8 cellular contexts compared by ENCODE assay signal in the genomic region with DNA sequence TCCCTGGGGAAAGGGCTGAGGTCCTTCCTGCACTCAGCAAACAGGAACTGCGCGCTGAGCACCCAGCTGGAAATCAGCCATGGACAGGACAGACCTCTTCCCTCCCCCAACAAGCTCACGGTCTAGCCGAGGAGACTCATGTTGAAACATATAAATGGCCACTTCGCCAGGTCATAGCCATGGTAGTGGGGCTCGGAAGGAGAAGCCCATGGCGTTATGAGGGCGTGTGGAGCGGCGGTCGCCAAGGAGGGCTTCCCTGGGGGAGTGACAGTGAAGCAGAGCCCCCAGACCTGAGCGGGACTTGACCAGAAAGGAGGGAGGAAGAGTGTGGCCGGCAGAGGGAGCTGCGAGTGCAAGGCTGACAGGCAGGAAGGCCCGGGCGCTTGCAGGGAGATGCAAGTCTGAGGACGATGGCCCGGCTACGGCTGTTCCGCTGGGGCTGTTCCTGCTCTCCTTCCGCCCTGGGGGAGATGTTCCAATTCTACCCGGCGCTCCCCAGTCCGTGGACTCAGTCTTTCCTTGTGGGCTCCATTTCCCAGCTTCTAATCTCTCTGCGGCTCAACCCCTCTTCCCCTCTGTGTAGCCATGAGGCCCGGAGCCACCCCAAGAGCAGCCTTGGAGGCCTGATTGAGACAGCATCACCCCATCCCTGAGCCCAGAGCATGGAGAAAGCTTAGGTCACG.
DNase-seq lines count a peak whose midpoint lies in the region; ATAC-seq and TF ChIP-seq lines count a peak whose summit lies in the region.

No MANE protein-coding gene starts in this region.

- H3K9me3 ChIP-seq in OCI-LY3 (ENCODE audit: insufficient read depth, low read length) = no peaks in the 10 kb centered on the region

- DNase-seq in DMS53 (lab: John Stamatoyannopoulos, UW) = peak; percentile 94
- DNase-seq in activated CD8-positive, alpha-beta memory T cell treated with anti-CD3 and anti-CD28 coated beads, Interleukin-2, amount 50 U/mL, for 4 hours = peak; percentile 89
- DNase-seq in epidermal melanocyte (ENCODE audit: insufficient read length, low spot score) = peak; percentile 80
- peak; percentile 64 for DNase-seq in middle frontal gyrus (ENCODE audit: extremely low spot score, low spot score)
- DNase-seq in stimulated activated CD8-positive, alpha-beta memory T cell treated with anti-CD3 and anti-CD28 coated beads, Interleukin-2, amount 100 ng/mL, for 1 hour (ENCODE audit: low read depth in 2 of 2) = peak; percentile 68 to 79

- ATAC-seq in GM19351 (IDR thresholded peaks at IDR 0.05; ENCODE audit: unreplicated experiment) = no peak

- peak overlapping the region; percentile 67 for H3K9ac ChIP-seq in OCI-LY3 (ENCODE audit: low read length)

- H3K4me3 ChIP-seq in OCI-LY3 (ENCODE audit: low read length) = peak overlapping the region; percentile 75

- peak overlapping the region; percentile 94 for H3K4me2 ChIP-seq in OCI-LY3 (ENCODE audit: low read length)

- H3K79me2 ChIP-seq in OCI-LY3 (ENCODE audit: low read length) = no peaks in the 10 kb centered on the region

- H2AFZ ChIP-seq in OCI-LY3 (ENCODE audit: low read depth, low read length) = peak overlapping the region; percentile 98

- H4K20me1 ChIP-seq in OCI-LY3 (ENCODE audit: insufficient read depth, low read length) = no peaks in the 10 kb centered on the region

- no peaks in the 10 kb centered on the region for H3K27me3 ChIP-seq in OCI-LY3 (ENCODE audit: low read depth, low read length)

- peaks cover 17% of the 10 kb centered on the region for H3K4me1 ChIP-seq in OCI-LY3 (ENCODE audit: low read length)

- 0 out of 2 replicates have a peak, but pooled peaks have one; percentile 18 for TF ChIP-seq EP300 in Ishikawa (IDR thresholded peaks at IDR 0.05; ENCODE audit: borderline replicate concordance)

- peak overlapping the region; percentile 6; the same call in 1 of the 2 replicates for H3K27ac ChIP-seq in OCI-LY3 (ENCODE audit: low read length)

- no peaks in the 10 kb centered on the region for H3K36me3 ChIP-seq in OCI-LY3 (replicated peaks; ENCODE audit: low read depth, low read length)

- peak; percentile 82 for TF ChIP-seq CTCF in OCI-LY3 (IDR thresholded peaks at IDR 0.05; ENCODE audit: low read depth, low read length)

- TF ChIP-seq RAD21 in Ishikawa (IDR thresholded peaks at IDR 0.05; ENCODE audit: low read depth) = peak; percentile 94

TF ChIP-seq in Ishikawa, 13 proteins besides CTCF, POLR2A, EP300 and RAD21:
- TF ChIP-seq CREB1 (IDR thresholded peaks at IDR 0.05; ENCODE audit: low read depth) (no peak), TCF12 (IDR thresholded peaks at IDR 0.05; ENCODE audit: low read depth) (0 out of 2 replicates have a peak, but pooled peaks have one; percentile 37), ZBTB7A (IDR thresholded peaks at IDR 0.05; ENCODE audit: low read depth) (peak; percentile 79), YY1 (IDR thresholded peaks at IDR 0.05; ENCODE audit: low read depth) (0 out of 2 replicates have a peak, but pooled peaks have one; percentile 10), NFIC (IDR thresholded peaks at IDR 0.05) (no peak), FOXM1 (IDR thresholded peaks at IDR 0.05; ENCODE audit: borderline replicate concordance, low read depth) (no peak), TEAD4 (IDR thresholded peaks at IDR 0.05) (no peak), CEBPB (IDR thresholded peaks at IDR 0.05) (no peak), TAF1 (IDR thresholded peaks at IDR 0.05; ENCODE audit: low read depth) (no peak), EGR1 (IDR thresholded peaks at IDR 0.05) (no peak)
- TF ChIP-seq, protein P1, sequence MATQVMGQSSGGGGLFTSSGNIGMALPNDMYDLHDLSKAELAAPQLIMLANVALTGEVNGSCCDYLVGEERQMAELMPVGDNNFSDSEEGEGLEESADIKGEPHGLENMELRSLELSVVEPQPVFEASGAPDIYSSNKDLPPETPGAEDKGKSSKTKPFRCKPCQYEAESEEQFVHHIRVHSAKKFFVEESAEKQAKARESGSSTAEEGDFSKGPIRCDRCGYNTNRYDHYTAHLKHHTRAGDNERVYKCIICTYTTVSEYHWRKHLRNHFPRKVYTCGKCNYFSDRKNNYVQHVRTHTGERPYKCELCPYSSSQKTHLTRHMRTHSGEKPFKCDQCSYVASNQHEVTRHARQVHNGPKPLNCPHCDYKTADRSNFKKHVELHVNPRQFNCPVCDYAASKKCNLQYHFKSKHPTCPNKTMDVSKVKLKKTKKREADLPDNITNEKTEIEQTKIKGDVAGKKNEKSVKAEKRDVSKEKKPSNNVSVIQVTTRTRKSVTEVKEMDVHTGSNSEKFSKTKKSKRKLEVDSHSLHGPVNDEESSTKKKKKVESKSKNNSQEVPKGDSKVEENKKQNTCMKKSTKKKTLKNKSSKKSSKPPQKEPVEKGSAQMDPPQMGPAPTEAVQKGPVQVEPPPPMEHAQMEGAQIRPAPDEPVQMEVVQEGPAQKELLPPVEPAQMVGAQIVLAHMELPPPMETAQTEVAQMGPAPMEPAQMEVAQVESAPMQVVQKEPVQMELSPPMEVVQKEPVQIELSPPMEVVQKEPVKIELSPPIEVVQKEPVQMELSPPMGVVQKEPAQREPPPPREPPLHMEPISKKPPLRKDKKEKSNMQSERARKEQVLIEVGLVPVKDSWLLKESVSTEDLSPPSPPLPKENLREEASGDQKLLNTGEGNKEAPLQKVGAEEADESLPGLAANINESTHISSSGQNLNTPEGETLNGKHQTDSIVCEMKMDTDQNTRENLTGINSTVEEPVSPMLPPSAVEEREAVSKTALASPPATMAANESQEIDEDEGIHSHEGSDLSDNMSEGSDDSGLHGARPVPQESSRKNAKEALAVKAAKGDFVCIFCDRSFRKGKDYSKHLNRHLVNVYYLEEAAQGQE (IDR thresholded peaks at IDR 0.05; ENCODE audit: low read depth) = no peak
- TF ChIP-seq, protein P2, sequence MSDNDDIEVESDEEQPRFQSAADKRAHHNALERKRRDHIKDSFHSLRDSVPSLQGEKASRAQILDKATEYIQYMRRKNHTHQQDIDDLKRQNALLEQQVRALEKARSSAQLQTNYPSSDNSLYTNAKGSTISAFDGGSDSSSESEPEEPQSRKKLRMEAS (IDR thresholded peaks at IDR 0.05) = peak; percentile 49; the same call in 1 of the 2 replicates
- TF ChIP-seq, protein P3, sequence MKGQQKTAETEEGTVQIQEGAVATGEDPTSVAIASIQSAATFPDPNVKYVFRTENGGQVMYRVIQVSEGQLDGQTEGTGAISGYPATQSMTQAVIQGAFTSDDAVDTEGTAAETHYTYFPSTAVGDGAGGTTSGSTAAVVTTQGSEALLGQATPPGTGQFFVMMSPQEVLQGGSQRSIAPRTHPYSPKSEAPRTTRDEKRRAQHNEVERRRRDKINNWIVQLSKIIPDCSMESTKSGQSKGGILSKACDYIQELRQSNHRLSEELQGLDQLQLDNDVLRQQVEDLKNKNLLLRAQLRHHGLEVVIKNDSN (IDR thresholded peaks at IDR 0.05) = no peak
